Comparison of ENCODE assay signal across 29 cellular contexts in genomic region chr2:170245312-170245711, GRCh38.
"Had no signal": no experiment of that assay in that cellular context is flagged by ENCODE, and none has a peak within 500 bp of the region (broad histone marks: within the 10 kb centered on the region; RNA-seq: fewer than 3 reads in every experiment).

No MANE protein-coding gene starts in this region.

- H3K27ac ChIP-seq: stomach, suprapubic skin, testis, thoracic aorta, thyroid gland, tibial artery, tibial nerve, transverse colon, upper lobe of left lung, upper lobe of right lung, uterus, vagina had no signal

- H3K27me3 ChIP-seq: suprapubic skin, testis, thyroid gland, tibial nerve, upper lobe of left lung, upper lobe of right lung, uterus, vagina had no signal

- H3K4me3 ChIP-seq: stomach, suprapubic skin, testis, thoracic aorta, thyroid gland, tibial artery, tibial nerve, transverse colon, upper lobe of left lung, upper lobe of right lung, uterus, vagina had no signal

- H3K36me3 ChIP-seq: stomach, suprapubic skin, thoracic aorta, thyroid gland, tibial artery, tibial nerve, transverse colon, upper lobe of left lung, upper lobe of right lung, uterus, vagina had no signal

- H3K4me3 Mint-ChIP-seq: stimulated activated effector memory CD8-positive, alpha-beta T cell treated with anti-CD3 and anti-CD28 coated beads, Interleukin-12 subunit alpha, Interleukin-12 subunit beta, amount 100 ng/mL, for 72 hours; stimulated activated memory B cell treated with anti-CD40 and anti-IgM and Interleukin-4, amounts not matched to agents 10 μg/mL and 1 μg/mL and 100 μg/mL, for 72 hours; stimulated activated naive B cell treated with anti-CD40 and anti-IgM and Interleukin-4, amounts not matched to agents 10 μg/mL and 1 μg/mL and 100 μg/mL, for 72 hours; stimulated activated naive CD8-positive, alpha-beta T cell treated with anti-CD3 and anti-CD28 coated beads, Interleukin-15, amount 100 ng/mL, for 72 hours; stimulated activated naive CD8-positive, alpha-beta T cell treated with anti-CD3 and anti-CD28 coated beads, Interleukin-15, Interleukin-2, amounts not matched to agents 100 ng/mL and 50 ng/mL, for 24 hours; type B pancreatic cell had no signal

- H3K27ac Mint-ChIP-seq: stimulated activated effector memory CD8-positive, alpha-beta T cell treated with anti-CD3 and anti-CD28 coated beads, Interleukin-12 subunit alpha, Interleukin-12 subunit beta, amount 100 ng/mL, for 72 hours; stimulated activated memory B cell treated with anti-CD40 and anti-IgM and Interleukin-4, amounts not matched to agents 10 μg/mL and 1 μg/mL and 100 μg/mL, for 72 hours; stimulated activated naive B cell treated with anti-CD40 and anti-IgM and Interleukin-4, amounts not matched to agents 10 μg/mL and 1 μg/mL and 100 μg/mL, for 72 hours; stimulated activated naive CD8-positive, alpha-beta T cell treated with anti-CD3 and anti-CD28 coated beads, Interleukin-15, amount 100 ng/mL, for 72 hours; stimulated activated naive CD8-positive, alpha-beta T cell treated with anti-CD3 and anti-CD28 coated beads, Interleukin-15, Interleukin-2, amounts not matched to agents 100 ng/mL and 50 ng/mL, for 24 hours; type B pancreatic cell had no signal

- FAIRE-seq: urothelium cell line had no signal

- H3K9me3 ChIP-seq: stomach, suprapubic skin, testis, thoracic aorta, thyroid gland, tibial artery, tibial nerve, transverse colon, upper lobe of left lung, upper lobe of right lung, uterus, vagina had no signal

- ATAC-seq: stimulated activated effector memory CD8-positive, alpha-beta T cell treated with anti-CD3 and anti-CD28 coated beads, Interleukin-12 subunit alpha, Interleukin-12 subunit beta, amount 100 ng/mL, for 72 hours; stimulated activated memory B cell treated with anti-CD40 and anti-IgM and Interleukin-4, amounts not matched to agents 10 μg/mL and 1 μg/mL and 100 μg/mL, for 72 hours; stimulated activated naive B cell treated with anti-CD40 and anti-IgM and Interleukin-4, amounts not matched to agents 10 μg/mL and 1 μg/mL and 100 μg/mL, for 72 hours; stimulated activated naive CD8-positive, alpha-beta T cell treated with anti-CD3 and anti-CD28 coated beads, Interleukin-15, amount 100 ng/mL, for 72 hours; stimulated activated naive CD8-positive, alpha-beta T cell treated with anti-CD3 and anti-CD28 coated beads, Interleukin-15, Interleukin-2, amounts not matched to agents 100 U/mL and 50 U/mL, for 24 hours; upper lobe of right lung had no signal

- H3K9me3 Mint-ChIP-seq: stimulated activated effector memory CD8-positive, alpha-beta T cell treated with anti-CD3 and anti-CD28 coated beads, Interleukin-12 subunit alpha, Interleukin-12 subunit beta, amount 100 ng/mL, for 72 hours; stimulated activated memory B cell treated with anti-CD40 and anti-IgM and Interleukin-4, amounts not matched to agents 10 μg/mL and 1 μg/mL and 100 μg/mL, for 72 hours; stimulated activated naive B cell treated with anti-CD40 and anti-IgM and Interleukin-4, amounts not matched to agents 10 μg/mL and 1 μg/mL and 100 μg/mL, for 72 hours; stimulated activated naive CD8-positive, alpha-beta T cell treated with anti-CD3 and anti-CD28 coated beads, Interleukin-15, amount 100 ng/mL, for 72 hours; stimulated activated naive CD8-positive, alpha-beta T cell treated with anti-CD3 and anti-CD28 coated beads, Interleukin-15, Interleukin-2, amounts not matched to agents 100 ng/mL and 50 ng/mL, for 24 hours; type B pancreatic cell had no signal

- DNase-seq: stimulated activated CD4-positive, alpha-beta T cell treated with anti-CD3 and anti-CD28 coated beads, Interleukin-2, amount 100 ng/mL, for 48 hours; stimulated activated CD4-positive, alpha-beta T cell treated with anti-CD3 and anti-CD28 coated beads, Interleukin-4, amount 100 ng/mL, for 1 hour; stimulated activated CD4-positive, alpha-beta T cell treated with anti-CD3 and anti-CD28 coated beads, Interleukin-4, amount 100 ng/mL, for 24 hours; stimulated activated CD4-positive, alpha-beta T cell treated with anti-CD3 and anti-CD28 coated beads, Interleukin-4, amount 100 ng/mL, for 4 hours; stimulated activated CD8-positive, alpha-beta memory T cell treated with anti-CD3 and anti-CD28 coated beads, Interleukin-4, amount 100 ng/mL, for 48 hours; stimulated activated naive B cell treated with anti-CD40 and anti-IgM and Interleukin-4, amounts not matched to agents 10 μg/mL and 1 μg/mL and 100 μg/mL, for 72 hours; stimulated activated naive CD4-positive, alpha-beta T cell; stimulated activated naive CD4-positive, alpha-beta T cell treated with Interleukin-2 at 50 U/mL for 16 hours; stimulated activated naive CD8-positive, alpha-beta T cell treated with anti-CD3 and anti-CD28 coated beads, Interleukin-15, amount 100 ng/mL, for 72 hours; stimulated activated naive CD8-positive, alpha-beta T cell treated with anti-CD3 and anti-CD28 coated beads, Interleukin-15, Interleukin-2, amounts not matched to agents 100 U/mL and 50 U/mL, for 24 hours; stomach; substantia nigra; testis; thyroid gland; tibial artery; transverse colon; trophoblast cell; upper lobe of left lung; upper lobe of right lung; uterus had no signal

- H3K4me1 Mint-ChIP-seq: stimulated activated effector memory CD8-positive, alpha-beta T cell treated with anti-CD3 and anti-CD28 coated beads, Interleukin-12 subunit alpha, Interleukin-12 subunit beta, amount 100 ng/mL, for 72 hours; stimulated activated memory B cell treated with anti-CD40 and anti-IgM and Interleukin-4, amounts not matched to agents 10 μg/mL and 1 μg/mL and 100 μg/mL, for 72 hours; stimulated activated naive B cell treated with anti-CD40 and anti-IgM and Interleukin-4, amounts not matched to agents 10 μg/mL and 1 μg/mL and 100 μg/mL, for 72 hours; stimulated activated naive CD8-positive, alpha-beta T cell treated with anti-CD3 and anti-CD28 coated beads, Interleukin-15, amount 100 ng/mL, for 72 hours had no signal

- H3K36me3 Mint-ChIP-seq: stimulated activated effector memory CD8-positive, alpha-beta T cell treated with anti-CD3 and anti-CD28 coated beads, Interleukin-12 subunit alpha, Interleukin-12 subunit beta, amount 100 ng/mL, for 72 hours; stimulated activated memory B cell treated with anti-CD40 and anti-IgM and Interleukin-4, amounts not matched to agents 10 μg/mL and 1 μg/mL and 100 μg/mL, for 72 hours; stimulated activated naive B cell treated with anti-CD40 and anti-IgM and Interleukin-4, amounts not matched to agents 10 μg/mL and 1 μg/mL and 100 μg/mL, for 72 hours; type B pancreatic cell had no signal

- H3K4me1 ChIP-seq: stomach, suprapubic skin, thyroid gland, tibial artery, tibial nerve, transverse colon, upper lobe of left lung, upper lobe of right lung, uterus, vagina had no signal
